ENCODE assay signal across 1 cellular context in the genomic region with DNA sequence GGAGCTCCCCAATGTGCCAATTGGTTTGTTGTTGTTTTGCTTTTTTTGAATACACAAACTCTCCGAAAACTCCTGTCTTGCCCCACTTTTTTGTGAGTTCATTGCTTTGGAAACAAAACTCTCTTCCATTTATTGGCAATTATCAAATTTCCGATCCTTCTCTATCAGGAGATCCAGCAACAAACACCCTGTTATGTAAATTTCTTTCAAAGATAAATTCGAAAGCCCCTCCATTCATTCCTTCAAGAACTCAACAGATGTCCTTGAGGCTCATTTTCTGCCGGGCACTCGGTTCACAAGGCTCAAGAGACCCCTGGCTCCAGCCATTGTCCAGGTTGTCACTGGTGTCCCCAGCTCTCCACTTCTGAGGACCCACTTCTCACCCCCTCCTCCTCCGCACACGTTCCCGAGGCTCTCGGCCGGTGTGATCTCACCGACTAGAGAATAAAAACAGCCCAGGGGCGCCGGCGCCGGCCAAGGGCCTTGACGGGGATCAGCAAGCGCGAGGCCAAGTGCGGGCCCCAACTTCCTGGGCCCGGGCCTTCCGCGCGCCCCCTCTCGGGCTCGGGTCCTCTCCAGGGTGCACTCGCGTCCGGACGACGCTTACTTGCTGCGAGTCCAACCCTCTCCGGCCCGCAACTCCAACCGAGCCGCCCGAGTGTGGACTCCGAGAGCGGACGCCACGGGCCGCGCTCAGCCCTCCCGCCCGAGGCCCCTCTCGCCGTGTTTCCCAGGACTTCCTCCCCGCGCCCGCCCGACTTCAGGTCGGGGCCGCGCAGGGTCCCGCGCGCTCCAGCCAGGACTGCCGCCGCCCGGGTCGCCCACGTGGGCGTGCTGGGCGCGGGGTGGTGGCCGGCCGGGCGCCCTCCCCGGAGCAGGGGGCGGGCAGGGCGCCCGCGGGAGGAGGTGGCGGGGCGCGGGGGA.
TF ChIP-seq lines count a peak whose summit lies in the region.

No MANE protein-coding gene starts in this region.

TF ChIP-seq in HepG2, 621 proteins besides CTCF, POLR2A, EP300 and RAD21 (continued from another document):
- TF ChIP-seq HMGXB3 (CRISPR knock-in tag; IDR thresholded peaks at IDR 0.05; ENCODE audit: borderline replicate concordance), result no peak
- TF ChIP-seq MAX (IDR thresholded peaks at IDR 0.05), result peak; percentile 91
- TF ChIP-seq JUN (CRISPR knock-in tag; IDR thresholded peaks at IDR 0.05), result no peak
- peak; percentile 60; the same call in 1 of the 2 replicates for TF ChIP-seq TAF1 (CRISPR knock-in tag; IDR thresholded peaks at IDR 0.05)
- peak; percentile 56; the same call in 1 of the 2 replicates for TF ChIP-seq MEIS2 (CRISPR knock-in tag; IDR thresholded peaks at IDR 0.05)
- TF ChIP-seq, protein P1, sequence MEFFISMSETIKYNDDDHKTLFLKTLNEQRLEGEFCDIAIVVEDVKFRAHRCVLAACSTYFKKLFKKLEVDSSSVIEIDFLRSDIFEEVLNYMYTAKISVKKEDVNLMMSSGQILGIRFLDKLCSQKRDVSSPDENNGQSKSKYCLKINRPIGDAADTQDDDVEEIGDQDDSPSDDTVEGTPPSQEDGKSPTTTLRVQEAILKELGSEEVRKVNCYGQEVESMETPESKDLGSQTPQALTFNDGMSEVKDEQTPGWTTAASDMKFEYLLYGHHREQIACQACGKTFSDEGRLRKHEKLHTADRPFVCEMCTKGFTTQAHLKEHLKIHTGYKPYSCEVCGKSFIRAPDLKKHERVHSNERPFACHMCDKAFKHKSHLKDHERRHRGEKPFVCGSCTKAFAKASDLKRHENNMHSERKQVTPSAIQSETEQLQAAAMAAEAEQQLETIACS (CRISPR knock-in tag; IDR thresholded peaks at IDR 0.05), result peak; percentile 90
- TF ChIP-seq PAWR (CRISPR knock-in tag; IDR thresholded peaks at IDR 0.05; ENCODE audit: borderline replicate concordance), result no peak; the same call in 1 of the 2 replicates
- TF ChIP-seq ZSCAN9 (CRISPR knock-in tag; IDR thresholded peaks at IDR 0.05; ENCODE audit: borderline replicate concordance), result no peak; the same call in 1 of the 2 replicates
- TF ChIP-seq RERE (CRISPR knock-in tag; IDR thresholded peaks at IDR 0.05; ENCODE audit: low read depth), result peak; percentile 11; the same call in 1 of the 2 replicates
- TF ChIP-seq ZNF343 (CRISPR knock-in tag; IDR thresholded peaks at IDR 0.05), result no peak
- no peak for TF ChIP-seq SUZ12 (IDR thresholded peaks at IDR 0.05; ENCODE audit: low read depth, low read length)
- no peak for TF ChIP-seq NCOA2 (CRISPR knock-in tag; IDR thresholded peaks at IDR 0.05)
- no peak for TF ChIP-seq MATR3 (CRISPR knock-in tag; IDR thresholded peaks at IDR 0.05)
- 0 out of 2 replicates have a peak, but pooled peaks have one; percentile 5 for TF ChIP-seq ZNF891 (CRISPR knock-in tag; IDR thresholded peaks at IDR 0.05)
